1 cellular context compared by ENCODE assay signal in the genomic region with DNA sequence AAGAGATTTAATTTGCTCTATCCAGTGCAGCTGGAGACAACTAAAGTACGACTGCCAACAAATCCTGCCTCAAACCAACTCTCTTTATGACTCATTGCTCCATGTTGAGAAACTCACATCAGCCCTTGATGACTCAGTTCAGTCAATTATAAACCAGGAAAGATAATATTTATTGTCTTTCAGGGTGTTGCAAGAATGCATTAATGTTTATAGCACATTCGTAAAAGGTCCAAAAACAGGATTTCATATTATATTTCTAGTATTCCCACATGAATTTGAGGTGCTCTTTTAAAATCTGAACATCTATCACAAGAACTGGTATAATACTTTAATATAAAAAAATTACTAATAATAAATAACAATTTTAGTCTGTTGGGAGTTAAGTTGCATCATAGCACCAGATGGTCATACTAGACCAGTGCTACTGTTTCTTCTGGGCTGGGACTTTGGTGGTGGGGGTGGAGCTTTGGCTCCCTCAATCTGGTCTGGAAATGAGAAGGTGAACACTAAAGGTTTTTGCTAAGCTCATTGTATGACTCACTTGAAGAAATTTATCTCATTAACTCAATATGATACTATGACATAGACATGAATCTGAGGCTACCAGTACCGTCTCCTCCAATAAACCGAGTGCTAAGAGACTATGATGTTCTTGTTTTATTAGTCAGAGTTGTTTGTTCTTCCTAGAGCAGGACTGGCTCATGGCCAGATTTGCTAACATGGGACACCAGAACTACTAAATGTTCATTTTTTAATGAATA.
TF ChIP-seq lines count a peak whose summit lies in the region.

No MANE protein-coding gene starts in this region.

TF ChIP-seq in HepG2, 621 proteins besides CTCF, POLR2A, EP300 and RAD21 (continued from another document and continues in another):
- TF ChIP-seq, protein P1, sequence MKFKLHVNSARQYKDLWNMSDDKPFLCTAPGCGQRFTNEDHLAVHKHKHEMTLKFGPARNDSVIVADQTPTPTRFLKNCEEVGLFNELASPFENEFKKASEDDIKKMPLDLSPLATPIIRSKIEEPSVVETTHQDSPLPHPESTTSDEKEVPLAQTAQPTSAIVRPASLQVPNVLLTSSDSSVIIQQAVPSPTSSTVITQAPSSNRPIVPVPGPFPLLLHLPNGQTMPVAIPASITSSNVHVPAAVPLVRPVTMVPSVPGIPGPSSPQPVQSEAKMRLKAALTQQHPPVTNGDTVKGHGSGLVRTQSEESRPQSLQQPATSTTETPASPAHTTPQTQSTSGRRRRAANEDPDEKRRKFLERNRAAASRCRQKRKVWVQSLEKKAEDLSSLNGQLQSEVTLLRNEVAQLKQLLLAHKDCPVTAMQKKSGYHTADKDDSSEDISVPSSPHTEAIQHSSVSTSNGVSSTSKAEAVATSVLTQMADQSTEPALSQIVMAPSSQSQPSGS (CRISPR knock-in tag; IDR thresholded peaks at IDR 0.05): peak; percentile 41; the same call in 1 of the 2 replicates
- TF ChIP-seq, protein P2, sequence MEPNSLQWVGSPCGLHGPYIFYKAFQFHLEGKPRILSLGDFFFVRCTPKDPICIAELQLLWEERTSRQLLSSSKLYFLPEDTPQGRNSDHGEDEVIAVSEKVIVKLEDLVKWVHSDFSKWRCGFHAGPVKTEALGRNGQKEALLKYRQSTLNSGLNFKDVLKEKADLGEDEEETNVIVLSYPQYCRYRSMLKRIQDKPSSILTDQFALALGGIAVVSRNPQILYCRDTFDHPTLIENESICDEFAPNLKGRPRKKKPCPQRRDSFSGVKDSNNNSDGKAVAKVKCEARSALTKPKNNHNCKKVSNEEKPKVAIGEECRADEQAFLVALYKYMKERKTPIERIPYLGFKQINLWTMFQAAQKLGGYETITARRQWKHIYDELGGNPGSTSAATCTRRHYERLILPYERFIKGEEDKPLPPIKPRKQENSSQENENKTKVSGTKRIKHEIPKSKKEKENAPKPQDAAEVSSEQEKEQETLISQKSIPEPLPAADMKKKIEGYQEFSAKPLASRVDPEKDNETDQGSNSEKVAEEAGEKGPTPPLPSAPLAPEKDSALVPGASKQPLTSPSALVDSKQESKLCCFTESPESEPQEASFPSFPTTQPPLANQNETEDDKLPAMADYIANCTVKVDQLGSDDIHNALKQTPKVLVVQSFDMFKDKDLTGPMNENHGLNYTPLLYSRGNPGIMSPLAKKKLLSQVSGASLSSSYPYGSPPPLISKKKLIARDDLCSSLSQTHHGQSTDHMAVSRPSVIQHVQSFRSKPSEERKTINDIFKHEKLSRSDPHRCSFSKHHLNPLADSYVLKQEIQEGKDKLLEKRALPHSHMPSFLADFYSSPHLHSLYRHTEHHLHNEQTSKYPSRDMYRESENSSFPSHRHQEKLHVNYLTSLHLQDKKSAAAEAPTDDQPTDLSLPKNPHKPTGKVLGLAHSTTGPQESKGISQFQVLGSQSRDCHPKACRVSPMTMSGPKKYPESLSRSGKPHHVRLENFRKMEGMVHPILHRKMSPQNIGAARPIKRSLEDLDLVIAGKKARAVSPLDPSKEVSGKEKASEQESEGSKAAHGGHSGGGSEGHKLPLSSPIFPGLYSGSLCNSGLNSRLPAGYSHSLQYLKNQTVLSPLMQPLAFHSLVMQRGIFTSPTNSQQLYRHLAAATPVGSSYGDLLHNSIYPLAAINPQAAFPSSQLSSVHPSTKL (CRISPR knock-in tag; IDR thresholded peaks at IDR 0.05): peak; percentile 89
- TF ChIP-seq MAFF (IDR thresholded peaks at IDR 0.05; ENCODE audit: low read depth, low read length) (peak; percentile 21; the same call in 1 of the 2 replicates), NFRKB (IDR thresholded peaks at IDR 0.05) (no peak), KLF12 (CRISPR knock-in tag; IDR thresholded peaks at IDR 0.05; ENCODE audit: borderline replicate concordance) (no peak), SAP130 (CRISPR knock-in tag; IDR thresholded peaks at IDR 0.05; ENCODE audit: low read depth) (0 out of 2 replicates have a peak, but pooled peaks have one; percentile 50), ZSCAN25 (CRISPR knock-in tag; IDR thresholded peaks at IDR 0.05) (no peak), JUNB (CRISPR knock-in tag; IDR thresholded peaks at IDR 0.05; ENCODE audit: borderline replicate concordance) (peak; percentile 87), TEAD3 (CRISPR knock-in tag; optimal IDR thresholded peaks at IDR 0.05; ENCODE audit: borderline replicate concordance) (no peak), RARA (CRISPR knock-in tag; IDR thresholded peaks at IDR 0.05) (0 out of 2 replicates have a peak, but pooled peaks have one; percentile 38), ZNF598 (CRISPR knock-in tag; IDR thresholded peaks at IDR 0.05; ENCODE audit: borderline replicate concordance) (no peak), ZNF660 (CRISPR knock-in tag; IDR thresholded peaks at IDR 0.05; ENCODE audit: borderline replicate concordance, low read depth) (no peak), ZNF350 (CRISPR knock-in tag; IDR thresholded peaks at IDR 0.05; ENCODE audit: borderline replicate concordance, low read depth) (no peak), RCOR2 (CRISPR knock-in tag; IDR thresholded peaks at IDR 0.05) (no peak), NR2F1 (CRISPR knock-in tag; IDR thresholded peaks at IDR 0.05) (peak in 1 of 2 experiments; percentile 55; a peak in 1 of 4 replicates), ZNF44 (CRISPR knock-in tag; IDR thresholded peaks at IDR 0.05) (no peak), RELA (CRISPR knock-in tag; IDR thresholded peaks at IDR 0.05) (no peak), CREM (IDR thresholded peaks at IDR 0.05) (peak; percentile 53; the same call in 1 of the 2 replicates), CREM (CRISPR knock-in tag; IDR thresholded peaks at IDR 0.05) (no peak), ISX (CRISPR knock-in tag; conservative IDR thresholded peaks at IDR 0.05) (no peak), ZNF317 (CRISPR knock-in tag; IDR thresholded peaks at IDR 0.05) (no peak), ZNF557 (CRISPR knock-in tag; IDR thresholded peaks at IDR 0.05) (no peak)
- TF ChIP-seq, protein P3, sequence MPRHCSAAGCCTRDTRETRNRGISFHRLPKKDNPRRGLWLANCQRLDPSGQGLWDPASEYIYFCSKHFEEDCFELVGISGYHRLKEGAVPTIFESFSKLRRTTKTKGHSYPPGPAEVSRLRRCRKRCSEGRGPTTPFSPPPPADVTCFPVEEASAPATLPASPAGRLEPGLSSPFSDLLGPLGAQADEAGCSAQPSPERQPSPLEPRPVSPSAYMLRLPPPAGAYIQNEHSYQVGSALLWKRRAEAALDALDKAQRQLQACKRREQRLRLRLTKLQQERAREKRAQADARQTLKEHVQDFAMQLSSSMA (CRISPR knock-in tag; IDR thresholded peaks at IDR 0.05): no peak
- TF ChIP-seq, protein P4, sequence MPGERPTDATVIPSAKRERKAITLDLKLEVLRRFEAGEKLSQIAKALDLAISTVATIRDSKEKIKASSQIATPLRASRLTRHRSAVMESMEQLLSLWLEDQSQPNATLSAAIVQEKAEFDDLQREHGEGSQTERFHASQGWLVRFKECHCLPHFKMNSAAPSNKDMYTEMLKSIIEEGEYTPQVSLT (CRISPR knock-in tag; IDR thresholded peaks at IDR 0.05; ENCODE audit: borderline replicate concordance, low read depth): no peak
- TF ChIP-seq, protein P5, sequence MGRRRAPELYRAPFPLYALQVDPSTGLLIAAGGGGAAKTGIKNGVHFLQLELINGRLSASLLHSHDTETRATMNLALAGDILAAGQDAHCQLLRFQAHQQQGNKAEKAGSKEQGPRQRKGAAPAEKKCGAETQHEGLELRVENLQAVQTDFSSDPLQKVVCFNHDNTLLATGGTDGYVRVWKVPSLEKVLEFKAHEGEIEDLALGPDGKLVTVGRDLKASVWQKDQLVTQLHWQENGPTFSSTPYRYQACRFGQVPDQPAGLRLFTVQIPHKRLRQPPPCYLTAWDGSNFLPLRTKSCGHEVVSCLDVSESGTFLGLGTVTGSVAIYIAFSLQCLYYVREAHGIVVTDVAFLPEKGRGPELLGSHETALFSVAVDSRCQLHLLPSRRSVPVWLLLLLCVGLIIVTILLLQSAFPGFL (CRISPR knock-in tag; IDR thresholded peaks at IDR 0.05): no peak
- TF ChIP-seq, protein P6, sequence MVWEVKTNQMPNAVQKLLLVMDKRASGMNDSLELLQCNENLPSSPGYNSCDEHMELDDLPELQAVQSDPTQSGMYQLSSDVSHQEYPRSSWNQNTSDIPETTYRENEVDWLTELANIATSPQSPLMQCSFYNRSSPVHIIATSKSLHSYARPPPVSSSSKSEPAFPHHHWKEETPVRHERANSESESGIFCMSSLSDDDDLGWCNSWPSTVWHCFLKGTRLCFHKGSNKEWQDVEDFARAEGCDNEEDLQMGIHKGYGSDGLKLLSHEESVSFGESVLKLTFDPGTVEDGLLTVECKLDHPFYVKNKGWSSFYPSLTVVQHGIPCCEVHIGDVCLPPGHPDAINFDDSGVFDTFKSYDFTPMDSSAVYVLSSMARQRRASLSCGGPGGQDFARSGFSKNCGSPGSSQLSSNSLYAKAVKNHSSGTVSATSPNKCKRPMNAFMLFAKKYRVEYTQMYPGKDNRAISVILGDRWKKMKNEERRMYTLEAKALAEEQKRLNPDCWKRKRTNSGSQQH (CRISPR knock-in tag; IDR thresholded peaks at IDR 0.05; ENCODE audit: low read depth): no peak
- TF ChIP-seq, protein P7, sequence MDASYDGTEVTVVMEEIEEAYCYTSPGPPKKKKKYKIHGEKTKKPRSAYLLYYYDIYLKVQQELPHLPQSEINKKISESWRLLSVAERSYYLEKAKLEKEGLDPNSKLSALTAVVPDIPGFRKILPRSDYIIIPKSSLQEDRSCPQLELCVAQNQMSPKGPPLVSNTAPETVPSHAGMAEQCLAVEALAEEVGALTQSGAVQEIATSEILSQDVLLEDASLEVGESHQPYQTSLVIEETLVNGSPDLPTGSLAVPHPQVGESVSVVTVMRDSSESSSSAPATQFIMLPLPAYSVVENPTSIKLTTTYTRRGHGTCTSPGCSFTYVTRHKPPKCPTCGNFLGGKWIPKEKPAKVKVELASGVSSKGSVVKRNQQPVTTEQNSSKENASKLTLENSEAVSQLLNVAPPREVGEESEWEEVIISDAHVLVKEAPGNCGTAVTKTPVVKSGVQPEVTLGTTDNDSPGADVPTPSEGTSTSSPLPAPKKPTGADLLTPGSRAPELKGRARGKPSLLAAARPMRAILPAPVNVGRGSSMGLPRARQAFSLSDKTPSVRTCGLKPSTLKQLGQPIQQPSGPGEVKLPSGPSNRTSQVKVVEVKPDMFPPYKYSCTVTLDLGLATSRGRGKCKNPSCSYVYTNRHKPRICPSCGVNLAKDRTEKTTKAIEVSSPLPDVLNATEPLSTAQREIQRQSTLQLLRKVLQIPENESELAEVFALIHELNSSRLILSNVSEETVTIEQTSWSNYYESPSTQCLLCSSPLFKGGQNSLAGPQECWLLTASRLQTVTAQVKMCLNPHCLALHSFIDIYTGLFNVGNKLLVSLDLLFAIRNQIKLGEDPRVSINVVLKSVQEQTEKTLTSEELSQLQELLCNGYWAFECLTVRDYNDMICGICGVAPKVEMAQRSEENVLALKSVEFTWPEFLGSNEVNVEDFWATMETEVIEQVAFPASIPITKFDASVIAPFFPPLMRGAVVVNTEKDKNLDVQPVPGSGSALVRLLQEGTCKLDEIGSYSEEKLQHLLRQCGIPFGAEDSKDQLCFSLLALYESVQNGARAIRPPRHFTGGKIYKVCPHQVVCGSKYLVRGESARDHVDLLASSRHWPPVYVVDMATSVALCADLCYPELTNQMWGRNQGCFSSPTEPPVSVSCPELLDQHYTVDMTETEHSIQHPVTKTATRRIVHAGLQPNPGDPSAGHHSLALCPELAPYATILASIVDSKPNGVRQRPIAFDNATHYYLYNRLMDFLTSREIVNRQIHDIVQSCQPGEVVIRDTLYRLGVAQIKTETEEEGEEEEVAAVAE (CRISPR knock-in tag; IDR thresholded peaks at IDR 0.05; ENCODE audit: borderline replicate concordance): no peak
- TF ChIP-seq, protein P8, sequence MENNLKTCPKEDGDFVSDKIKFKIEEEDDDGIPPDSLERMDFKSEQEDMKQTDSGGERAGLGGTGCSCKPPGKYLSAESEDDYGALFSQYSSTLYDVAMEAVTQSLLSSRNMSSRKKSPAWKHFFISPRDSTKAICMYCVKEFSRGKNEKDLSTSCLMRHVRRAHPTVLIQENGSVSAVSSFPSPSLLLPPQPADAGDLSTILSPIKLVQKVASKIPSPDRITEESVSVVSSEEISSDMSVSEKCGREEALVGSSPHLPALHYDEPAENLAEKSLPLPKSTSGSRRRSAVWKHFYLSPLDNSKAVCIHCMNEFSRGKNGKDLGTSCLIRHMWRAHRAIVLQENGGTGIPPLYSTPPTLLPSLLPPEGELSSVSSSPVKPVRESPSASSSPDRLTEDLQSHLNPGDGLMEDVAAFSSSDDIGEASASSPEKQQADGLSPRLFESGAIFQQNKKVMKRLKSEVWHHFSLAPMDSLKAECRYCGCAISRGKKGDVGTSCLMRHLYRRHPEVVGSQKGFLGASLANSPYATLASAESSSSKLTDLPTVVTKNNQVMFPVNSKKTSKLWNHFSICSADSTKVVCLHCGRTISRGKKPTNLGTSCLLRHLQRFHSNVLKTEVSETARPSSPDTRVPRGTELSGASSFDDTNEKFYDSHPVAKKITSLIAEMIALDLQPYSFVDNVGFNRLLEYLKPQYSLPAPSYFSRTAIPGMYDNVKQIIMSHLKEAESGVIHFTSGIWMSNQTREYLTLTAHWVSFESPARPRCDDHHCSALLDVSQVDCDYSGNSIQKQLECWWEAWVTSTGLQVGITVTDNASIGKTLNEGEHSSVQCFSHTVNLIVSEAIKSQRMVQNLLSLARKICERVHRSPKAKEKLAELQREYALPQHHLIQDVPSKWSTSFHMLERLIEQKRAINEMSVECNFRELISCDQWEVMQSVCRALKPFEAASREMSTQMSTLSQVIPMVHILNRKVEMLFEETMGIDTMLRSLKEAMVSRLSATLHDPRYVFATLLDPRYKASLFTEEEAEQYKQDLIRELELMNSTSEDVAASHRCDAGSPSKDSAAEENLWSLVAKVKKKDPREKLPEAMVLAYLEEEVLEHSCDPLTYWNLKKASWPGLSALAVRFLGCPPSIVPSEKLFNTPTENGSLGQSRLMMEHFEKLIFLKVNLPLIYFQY (CRISPR knock-in tag; IDR thresholded peaks at IDR 0.05; ENCODE audit: borderline replicate concordance): no peak
- TF ChIP-seq, protein P9, sequence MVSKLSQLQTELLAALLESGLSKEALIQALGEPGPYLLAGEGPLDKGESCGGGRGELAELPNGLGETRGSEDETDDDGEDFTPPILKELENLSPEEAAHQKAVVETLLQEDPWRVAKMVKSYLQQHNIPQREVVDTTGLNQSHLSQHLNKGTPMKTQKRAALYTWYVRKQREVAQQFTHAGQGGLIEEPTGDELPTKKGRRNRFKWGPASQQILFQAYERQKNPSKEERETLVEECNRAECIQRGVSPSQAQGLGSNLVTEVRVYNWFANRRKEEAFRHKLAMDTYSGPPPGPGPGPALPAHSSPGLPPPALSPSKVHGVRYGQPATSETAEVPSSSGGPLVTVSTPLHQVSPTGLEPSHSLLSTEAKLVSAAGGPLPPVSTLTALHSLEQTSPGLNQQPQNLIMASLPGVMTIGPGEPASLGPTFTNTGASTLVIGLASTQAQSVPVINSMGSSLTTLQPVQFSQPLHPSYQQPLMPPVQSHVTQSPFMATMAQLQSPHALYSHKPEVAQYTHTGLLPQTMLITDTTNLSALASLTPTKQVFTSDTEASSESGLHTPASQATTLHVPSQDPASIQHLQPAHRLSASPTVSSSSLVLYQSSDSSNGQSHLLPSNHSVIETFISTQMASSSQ (IDR thresholded peaks at IDR 0.05; ENCODE audit: low read depth): peak; percentile 87
- TF ChIP-seq, protein P9 (CRISPR knock-in tag; IDR thresholded peaks at IDR 0.05; ENCODE audit: borderline replicate concordance): peak; percentile 68; the same call in 1 of the 2 replicates
